In the genomic region with DNA sequence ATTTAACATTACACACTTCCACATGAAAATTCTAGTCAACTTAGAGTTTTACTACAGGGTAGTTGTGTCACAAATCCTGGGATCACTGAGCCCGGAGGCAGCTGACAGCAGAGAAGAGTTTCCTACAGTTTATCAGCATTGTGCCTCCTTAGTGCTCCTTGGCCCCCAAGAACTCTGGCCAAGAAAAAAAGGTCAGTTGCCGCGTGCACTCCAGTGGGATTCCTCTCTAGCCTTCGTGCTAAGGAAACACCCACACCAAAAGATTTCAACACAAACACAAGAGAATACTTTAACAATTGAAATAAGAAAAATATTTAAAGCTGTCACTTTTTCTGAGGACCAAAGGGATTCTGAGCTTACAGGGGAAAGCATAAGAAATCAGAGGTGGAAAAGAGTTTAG, we compare ENCODE assay signal across 1 cellular context.
TF ChIP-seq lines count a peak whose summit lies in the region.

No MANE protein-coding gene starts in this region.

TF ChIP-seq in endothelial cell of umbilical vein, 7 proteins besides CTCF, POLR2A, EP300 and RAD21:
- TF ChIP-seq FOS (IDR thresholded peaks at IDR 0.05; ENCODE audit: borderline replicate concordance, insufficient read depth, low read length) (no peak), EZH2 (IDR thresholded peaks at IDR 0.05; ENCODE audit: borderline replicate concordance, low read depth, low read length, severe bottlenecking) (no peak), GATA2 (IDR thresholded peaks at IDR 0.05; ENCODE audit: insufficient read depth, insufficient read length, low read depth, low read length) (no peak), JUN (IDR thresholded peaks at IDR 0.05; ENCODE audit: borderline replicate concordance, insufficient read depth, insufficient read length, low read depth) (no peak), MYC (IDR thresholded peaks at IDR 0.05; ENCODE audit: low read depth, low read length) (no peak), MAX (IDR thresholded peaks at IDR 0.05; ENCODE audit: insufficient read depth, insufficient read length) (no peak), POLR2AphosphoS5 (IDR thresholded peaks at IDR 0.05; ENCODE audit: insufficient read depth, low read depth, low read length) (no peak)
